In the genomic region with DNA sequence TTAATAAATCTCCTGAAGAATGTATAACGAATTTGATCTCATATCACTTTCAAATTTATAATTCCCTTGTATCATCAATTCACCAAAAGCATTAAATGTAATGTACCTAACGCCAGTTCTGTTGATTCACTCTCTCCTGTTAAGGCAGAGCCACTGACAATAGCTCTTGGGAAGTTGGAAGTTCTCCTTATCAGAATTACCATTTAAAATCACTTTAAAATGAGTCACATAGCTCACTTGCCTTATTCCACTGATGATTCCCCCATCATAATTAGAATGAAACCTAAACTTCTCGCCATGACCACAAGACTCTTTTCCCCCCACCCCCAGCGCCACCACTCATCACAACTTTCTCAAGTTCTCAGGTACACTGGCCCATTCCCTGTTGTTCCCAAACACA, we compare ENCODE assay signal across 20 cellular contexts.
"Had no signal": no experiment of that assay in that cellular context is flagged by ENCODE, and none has a peak within 500 bp of the region (broad histone marks: within the 10 kb centered on the region; RNA-seq: fewer than 3 reads in every experiment).

No MANE protein-coding gene starts in this region.

- H3K36me3 ChIP-seq: left ventricle myocardium inferior, ovary, prostate gland had no signal

- DNase-seq: activated CD4-positive, alpha-beta T cell treated with anti-CD3 and anti-CD28 coated beads for 36 hours; activated CD4-positive, alpha-beta T cell treated with anti-CD3 and anti-CD28 coated beads, Interleukin-2, amount 50 U/mL, for 4 hours; activated CD8-positive, alpha-beta memory T cell treated with anti-CD3 and anti-CD28 coated beads, Interleukin-2, amount 50 U/mL, for 48 hours; activated effector memory CD4-positive, alpha-beta T cell treated with Interleukin-2 at 50 U/mL for 16 hours; activated naive CD4-positive, alpha-beta T cell treated with anti-CD3 and anti-CD28 coated beads, Interleukin-2, amount 10 ng/mL, durations not matched to agents 7 days and 5 days; activated T-cell treated with anti-CD3 and anti-CD28 coated beads, Interleukin-2, amount 50 U/mL, for 72 hours; amygdala; dermis blood vessel endothelial cell; effector CD8-positive, alpha-beta T cell; foreskin keratinocyte; immature natural killer cell; kidney glomerular epithelial cell; left ventricle myocardium inferior; natural killer cell; ovary; stimulated activated CD4-positive, alpha-beta T cell treated with anti-CD3 and anti-CD28 coated beads, Interleukin-4, amount 100 ng/mL, for 24 hours; stimulated activated naive CD8-positive, alpha-beta T cell treated with anti-CD3 and anti-CD28 coated beads, Interleukin-15, Interleukin-2, amounts not matched to agents 100 U/mL and 50 U/mL, for 24 hours; T-helper 9 cell had no signal

- H3K4me3 Mint-ChIP-seq: activated CD4-positive, alpha-beta T cell treated with anti-CD3 and anti-CD28 coated beads for 36 hours; activated naive CD4-positive, alpha-beta T cell treated with anti-CD3 and anti-CD28 coated beads, Interleukin-2, amount 10 ng/mL, durations not matched to agents 7 days and 5 days; activated T-cell treated with anti-CD3 and anti-CD28 coated beads, Interleukin-2, amount 50 U/mL, for 72 hours; immature natural killer cell; natural killer cell; WTC11 had no signal

- H3K4me3 ChIP-seq: left ventricle myocardium inferior, ovary, prostate gland had no signal

- H3K36me3 Mint-ChIP-seq: activated naive CD4-positive, alpha-beta T cell treated with anti-CD3 and anti-CD28 coated beads, Interleukin-2, amount 10 ng/mL, durations not matched to agents 7 days and 5 days; immature natural killer cell; natural killer cell; WTC11 had no signal

- H3K27me3 Mint-ChIP-seq: activated CD4-positive, alpha-beta T cell treated with anti-CD3 and anti-CD28 coated beads for 36 hours; activated naive CD4-positive, alpha-beta T cell treated with anti-CD3 and anti-CD28 coated beads, Interleukin-2, amount 10 ng/mL, durations not matched to agents 7 days and 5 days had no signal

- H3K9me3 ChIP-seq: ovary, prostate gland had no signal

- H3K4me1 ChIP-seq: foreskin keratinocyte, left ventricle myocardium inferior, prostate gland had no signal

- ATAC-seq: activated CD4-positive, alpha-beta T cell treated with anti-CD3 and anti-CD28 coated beads for 36 hours; activated T-cell treated with anti-CD3 and anti-CD28 coated beads, Interleukin-2, amount 50 U/mL, for 72 hours; foreskin keratinocyte; natural killer cell; stimulated activated naive CD8-positive, alpha-beta T cell treated with anti-CD3 and anti-CD28 coated beads, Interleukin-15, Interleukin-2, amounts not matched to agents 100 U/mL and 50 U/mL, for 24 hours; WTC11 had no signal

- H3K27me3 ChIP-seq: foreskin keratinocyte, ovary had no signal

- H3K4me1 Mint-ChIP-seq: activated CD4-positive, alpha-beta T cell treated with anti-CD3 and anti-CD28 coated beads for 36 hours; activated naive CD4-positive, alpha-beta T cell treated with anti-CD3 and anti-CD28 coated beads, Interleukin-2, amount 10 ng/mL, durations not matched to agents 7 days and 5 days; immature natural killer cell; natural killer cell; WTC11 had no signal

- H3K27ac ChIP-seq: foreskin keratinocyte, left ventricle myocardium inferior, ovary, prostate gland had no signal

- H3K27ac Mint-ChIP-seq: activated CD4-positive, alpha-beta T cell treated with anti-CD3 and anti-CD28 coated beads for 36 hours; activated naive CD4-positive, alpha-beta T cell treated with anti-CD3 and anti-CD28 coated beads, Interleukin-2, amount 10 ng/mL, durations not matched to agents 7 days and 5 days; immature natural killer cell; natural killer cell; WTC11 had no signal
